Comparison of ENCODE assay signal across 8 cellular contexts in genomic region chr2:9205481-9205880, GRCh38. TPM values are rescaled to one million over a fixed set of nuclear protein-coding genes. Genes with fewer than 3 reads are reported as not detected.
A peak's percentile ranks its signal among the peaks of the same experiment; 100 is the strongest.
DNase-seq lines count a peak whose midpoint lies in the region; ATAC-seq and TF ChIP-seq lines count a peak whose summit lies in the region.

No MANE protein-coding gene starts in this region.

- H4K20me1 ChIP-seq in IMR-90 (ENCODE audit: insufficient read depth, low read length), result peaks cover 22% of the 10 kb centered on the region; the same call in 1 of the 2 replicates

- intact Hi-C loops in IMR-90 (cut with micrococcal nuclease), result loop anchor here (5.0 kb wide), 3 partner anchors 82 to 217 kb away; partner anchors contain the start of genes CPSF3 and ITGB1BP1
- intact Hi-C loops in naive thymus-derived CD4-positive, alpha-beta T cell (cut with micrococcal nuclease), result loop anchor here (5.0 to 10.0 kb wide), 2 partner anchors 201 to 577 kb away; partner anchors contain the start of gene MBOAT2 (in 1 of the 2)

- H3K4me1 ChIP-seq in IMR-90 (ENCODE audit: control insufficient read depth, insufficient read depth, low read length), result peaks cover 12% of the 10 kb centered on the region
- no peaks in the 10 kb centered on the region for H3K4me1 ChIP-seq in naive thymus-derived CD4-positive, alpha-beta T cell (ENCODE audit: control insufficient read depth in 2 of 2, insufficient read depth in 2 of 2, low read length in 2 of 2)

- no peaks in the 10 kb centered on the region for H3K9me3 Mint-ChIP-seq in naive thymus-derived CD4-positive, alpha-beta T cell

- H2BK120ac ChIP-seq in IMR-90 (ENCODE audit: low read depth, low read length), result peak overlapping the region; percentile 68

- no peak overlapping the region for H3K27ac Mint-ChIP-seq in naive thymus-derived CD4-positive, alpha-beta T cell

- H4K5ac ChIP-seq in IMR-90 (ENCODE audit: low read depth, low read length), result peak overlapping the region; percentile 76

- TF ChIP-seq CTCF in AG04450 (IDR thresholded peaks at IDR 0.05; ENCODE audit: low read depth, low read length), result no peak
- no peak for TF ChIP-seq CTCF in IMR-90 (conservative IDR thresholded peaks at IDR 0.05; ENCODE audit: low read depth, low read length)
- no peak for TF ChIP-seq CTCF in brain microvascular endothelial cell (IDR thresholded peaks at IDR 0.05; ENCODE audit: low read depth, low read length, missing control alignments)

- H3K36me3 Mint-ChIP-seq in naive thymus-derived CD4-positive, alpha-beta T cell, result peaks cover 0 to 4% (median 0%) of the 10 kb centered on the region in 5 donors

- H2BK15ac ChIP-seq in IMR-90 (ENCODE audit: low read depth, low read length), result no peak overlapping the region

- no peaks in the 10 kb centered on the region for H3K9me3 ChIP-seq in AG04450 (ENCODE audit: control insufficient read depth, insufficient read depth, low read length)
- no peaks in the 10 kb centered on the region for H3K9me3 ChIP-seq in IMR-90 (ENCODE audit: control insufficient read depth, insufficient read depth, low read length)
- H3K9me3 ChIP-seq in naive thymus-derived CD4-positive, alpha-beta T cell (ENCODE audit: control insufficient read depth in 2 of 3, low read length in 3 of 3), result no peaks in the 10 kb centered on the region

- no peak overlapping the region for H3K18ac ChIP-seq in IMR-90 (ENCODE audit: low read depth, low read length)

- H2AK5ac ChIP-seq in IMR-90 (ENCODE audit: low read depth, low read length), result peak overlapping the region; percentile 74; the same call in 1 of the 2 replicates

- H3K4me1 Mint-ChIP-seq in naive thymus-derived CD4-positive, alpha-beta T cell, result peaks cover 0 to 10% (median 6%) of the 10 kb centered on the region in 7 donors

- peak overlapping the region; percentile 46 to 57; a peak in 3 of 4 replicates for H4K8ac ChIP-seq in IMR-90 (ENCODE audit: low read depth in 2 of 2, low read length in 2 of 2)

- no peak for TF ChIP-seq POLR2A in IMR-90 (IDR thresholded peaks at IDR 0.05; ENCODE audit: low read depth, low read length)

- peak overlapping the region; percentile 53; the same call in 1 of the 2 replicates for H4K91ac ChIP-seq in IMR-90 (ENCODE audit: insufficient read depth, low read depth, low read length)

- no peak for TF ChIP-seq RAD21 in IMR-90 (IDR thresholded peaks at IDR 0.05; ENCODE audit: low read length)

- POLR2A ChIA-PET in AG04450 (lab: Yijun Ruan, JAX) (interaction anchor here (0.7 to 1.6 kb wide), 5 partner anchors 26 to 128 kb away, joined by 3 to 6 read pairs (median 5); no protein-coding TSS in a partner anchor), IMR-90 (lab: Charles Lee; ENCODE audit: unreplicated experiment) (no interaction called here)
- POLR2A ChIA-PET in naive thymus-derived CD4-positive, alpha-beta T cell (lab: Charles Lee), result interaction anchor here (0.6 kb wide), 1 partner anchor 324 kb away, joined by 3 read pairs; no protein-coding TSS in a partner anchor

- no peak overlapping the region for H2BK5ac ChIP-seq in IMR-90 (ENCODE audit: low read depth, low read length, poor library complexity, severe bottlenecking)

- H3K79me1 ChIP-seq in IMR-90 (ENCODE audit: low read depth in 1 of 2, low read length in 2 of 2), result peaks cover 0 to 23% of the 10 kb centered on the region in 2 experiments; a peak in 2 of 4 replicates

- H3K27me3 ChIP-seq in AG04450 (ENCODE audit: control insufficient read depth, insufficient read depth, low read length) (no peaks in the 10 kb centered on the region), IMR-90 (ENCODE audit: control insufficient read depth, insufficient read depth, low read length) (no peaks in the 10 kb centered on the region), brain microvascular endothelial cell (replicated peaks) (no peaks in the 10 kb centered on the region)
- peaks cover 0 to 12% of the 10 kb centered on the region in 2 donors for H3K27me3 ChIP-seq in naive thymus-derived CD4-positive, alpha-beta T cell (ENCODE audit: control insufficient read depth in 2 of 2, insufficient read depth in 2 of 2, low read length in 2 of 2)

- 80% methylated on average over 1 of the region's 5 CpGs; no CpG with 5 or more reads in 1 of the 2 experiments for WGBS in IMR-90 (ENCODE audit: extremely low coverage in 2 of 2, insufficient read length in 1 of 2), 2 experiments

- H3K4me3 ChIP-seq in AG04450 (ENCODE audit: low read depth, low read length) (peak overlapping the region; percentile 62), IMR-90 (ENCODE audit: insufficient read depth, low read depth, low read length) (no peak overlapping the region), brain microvascular endothelial cell (ENCODE audit: low read depth, low read length) (no peak overlapping the region)
- H3K4me3 ChIP-seq in naive thymus-derived CD4-positive, alpha-beta T cell (ENCODE audit: low read length), result no peak overlapping the region

- H3K4ac ChIP-seq in IMR-90 (ENCODE audit: low read depth, low read length), result peak overlapping the region; percentile 87

- no peak for ATAC-seq in IMR-90 (ENCODE audit: low read depth)
- no peak for ATAC-seq in naive thymus-derived CD4-positive, alpha-beta T cell
- no peak for ATAC-seq in GM18907 (IDR thresholded peaks at IDR 0.05; ENCODE audit: unreplicated experiment)
- no peak for ATAC-seq in activated CD4-positive, CD25-positive, alpha-beta regulatory T cell treated with anti-CD3 and anti-CD28 coated beads, Interleukin-2, amount 50 U/mL, for 24 hours
- no peak for ATAC-seq in GM18909 (IDR thresholded peaks at IDR 0.05; ENCODE audit: poor library complexity, unreplicated experiment)

- dilution Hi-C loops in IMR-90 (cut with HindIII; ENCODE audit: low sequenced_read_pairs, unreplicated experiment), result no loop called here

- peak overlapping the region; percentile 74 for H3K23ac ChIP-seq in IMR-90 (ENCODE audit: low read depth, low read length)

- no peak for DNase-seq in AG04450 (ENCODE audit: low read depth, low spot score)
- DNase-seq in IMR-90, result no peak
- no peak for DNase-seq in brain microvascular endothelial cell
- DNase-seq in naive thymus-derived CD4-positive, alpha-beta T cell, result no peak
- DNase-seq in NCI-H345 (lab: John Stamatoyannopoulos, UW), result no peak

- H3K9me1 ChIP-seq in IMR-90 (ENCODE audit: insufficient read depth, low read length), result peaks cover 4% of the 10 kb centered on the region; the same call in 1 of the 2 replicates

- H2BK20ac ChIP-seq in IMR-90 (ENCODE audit: low read depth, low read length), result no peak overlapping the region

- no peak overlapping the region for H2AK9ac ChIP-seq in IMR-90 (replicated peaks; ENCODE audit: low read depth, low read length, poor library complexity)

- no peaks in the 10 kb centered on the region for H3K36me3 ChIP-seq in IMR-90 (ENCODE audit: control insufficient read depth, insufficient read depth, low read length)
- H3K36me3 ChIP-seq in brain microvascular endothelial cell (replicated peaks), result no peaks in the 10 kb centered on the region
- H3K36me3 ChIP-seq in naive thymus-derived CD4-positive, alpha-beta T cell (ENCODE audit: control insufficient read depth in 2 of 3, insufficient read depth in 3 of 3, low read length in 3 of 3), result no peaks in the 10 kb centered on the region

- peak overlapping the region; percentile 91 for H3K14ac ChIP-seq in IMR-90 (replicated peaks; ENCODE audit: low read depth, low read length)

- H3K27me3 Mint-ChIP-seq in naive thymus-derived CD4-positive, alpha-beta T cell, result peaks cover 38 to 66% (median 63%) of the 10 kb centered on the region in 5 donors

- no TSS peak for BruUV-seq in IMR-90 (replicated peaks; lab: Mats Ljungman, UMichigan)

- peak overlapping the region; percentile 67 for H3K9ac ChIP-seq in IMR-90 (ENCODE audit: low read depth, low read length)

- no peak overlapping the region for H3K27ac ChIP-seq in AG04450 (ENCODE audit: low read depth, low read length)
- H3K27ac ChIP-seq in IMR-90 (ENCODE audit: insufficient read depth, low read length), result peak overlapping the region; percentile 52; the same call in 1 of the 2 replicates
- peak overlapping the region; percentile 45 for H3K27ac ChIP-seq in brain microvascular endothelial cell
- H3K27ac ChIP-seq in naive thymus-derived CD4-positive, alpha-beta T cell (ENCODE audit: low read depth, low read length), result no peak overlapping the region

- H3K4me2 ChIP-seq in IMR-90 (ENCODE audit: low read depth, low read length), result peak overlapping the region; percentile 54

- H3K56ac ChIP-seq in IMR-90 (ENCODE audit: extremely low read depth, insufficient read depth, low read length), result no peak overlapping the region

- in situ Hi-C loops in IMR-90 (cut with MboI; ENCODE audit: low sequenced_read_pairs), result loop anchor here (10.0 kb wide), 1 partner anchor 129 kb away; no protein-coding TSS in a partner anchor
- in situ Hi-C loops in brain microvascular endothelial cell (cut with HindIII; ENCODE audit: low pct_ligation_motif_present, low sequenced_read_pairs), result no loop called here

- CTCF ChIA-PET in AG04450 (lab: Charles Lee) (interaction anchor here (0.5 to 3.3 kb wide), 22 partner anchors 8 to 336 kb away, joined by 3 to 20 read pairs (median 4); no protein-coding TSS in a partner anchor), IMR-90 (lab: Yijun Ruan, JAX) (interaction anchor here (0.6 to 1.4 kb wide), 5 partner anchors 13 to 166 kb away, joined by 3 to 5 read pairs (median 3); no protein-coding TSS in a partner anchor)
- CTCF ChIA-PET in naive thymus-derived CD4-positive, alpha-beta T cell (lab: Charles Lee), result no interaction called here

- H2AFZ ChIP-seq in IMR-90 (replicated peaks; ENCODE audit: low read length, poor library complexity), result peak overlapping the region; percentile 95

- peak overlapping the region in 9 of 10 donors; percentile 21 to 74 (median 53) for H3K4me3 Mint-ChIP-seq in naive thymus-derived CD4-positive, alpha-beta T cell

TF ChIP-seq in IMR-90, 13 proteins besides CTCF, POLR2A, EP300 and RAD21 (continues in another document):
- TF ChIP-seq CHD1 (IDR thresholded peaks at IDR 0.05; ENCODE audit: low read depth, low read length), result no peak
- no peak for TF ChIP-seq NFE2L2 (IDR thresholded peaks at IDR 0.05; ENCODE audit: low read depth, low read length)
- no peak for TF ChIP-seq RCOR1 (IDR thresholded peaks at IDR 0.05; ENCODE audit: insufficient replicate concordance, low read length)
- no peak for TF ChIP-seq SMC3 (IDR thresholded peaks at IDR 0.05; ENCODE audit: low read depth, low read length)

RNA-seq across cellular contexts. Expression of gene ASAP2, which starts 1.1 kb away (rescaled TPM):
- polyA plus RNA-seq in AG04450 (2011; rRNA removed) (24.6 and 30.0 TPM in 2 replicates), IMR-90 (2012; rRNA removed) (25.0 and 28.1 TPM in 2 replicates)
- polyA minus RNA-seq in AG04450 (2011; rRNA and poly(A)+ RNA removed), result 25.1 and 29.1 TPM in 2 replicates
- 19.7 and 26.9 TPM in 2 replicates for total RNA-seq in IMR-90 (2012; rRNA removed)
- polyA plus RNA-seq in IMR-90 (2012; cell fraction: cytosol; rRNA removed), result 10.0 and 11.4 TPM in 2 replicates
- 23.8 and 56.1 TPM in 2 replicates for polyA plus RNA-seq in IMR-90 (2012; cell fraction: nucleus; rRNA removed; ENCODE audit: low replicate concordance)
- 1 to 10 TPM in 1 of 5 experiments, under 1 TPM in 2, not detected in 2; 0.10 to 1.2 (median 0.45) TPM for total RNA-seq in naive thymus-derived CD4-positive, alpha-beta T cell
- not detected for polyA plus RNA-seq in naive thymus-derived CD4-positive, alpha-beta T cell

Comparison
In these comparisons a context has a peak if more than half of its experiments do, and no peak if none do; other contexts are left out.
1. H3K27ac ChIP-seq: peak in IMR-90 (single experiment) and brain microvascular endothelial cell (single experiment); none in AG04450 (single experiment) and naive thymus-derived CD4-positive, alpha-beta T cell (single experiment).
2. RNA of gene ASAP2, which starts 1.1 kb away (polyA plus RNA-seq): 24.6 to 30.0 TPM in AG04450 and 10.0 to 56.1 TPM in IMR-90; not detected in naive thymus-derived CD4-positive, alpha-beta T cell; every median in the first group is over 10 times any median in the second.